In genomic region chrX:20212486-20213089, GRCh38 we compare ENCODE assay signal across 12 cellular contexts. TPM values are rescaled to one million over a fixed set of nuclear protein-coding genes. Genes with fewer than 3 reads are reported as not detected.
DNase-seq lines count a peak whose midpoint lies in the region; ATAC-seq and TF ChIP-seq lines count a peak whose summit lies in the region.
"Had no signal": no experiment of that assay in that cellular context is flagged by ENCODE, and none has a peak within 500 bp of the region (broad histone marks: within the 10 kb centered on the region; RNA-seq: fewer than 3 reads in every experiment).

No MANE protein-coding gene starts in this region.

- H3K36me3 ChIP-seq in neuronal stem cell (replicated peaks in 1 of 2; ENCODE audit: control insufficient read depth in 2 of 2, insufficient read depth in 2 of 2, low read length in 2 of 2), result peaks cover 0 to 24% of the 10 kb centered on the region in 2 donors

- no peak overlapping the region for H3K27ac Mint-ChIP-seq in HFFc6

- no peak overlapping the region for H2AFZ ChIP-seq in neuronal stem cell (ENCODE audit: low read length)

- H4K91ac ChIP-seq in neuronal stem cell (ENCODE audit: low read depth, low read length, poor library complexity), result no peak overlapping the region

- no peak overlapping the region for H3K27ac ChIP-seq in neuronal stem cell (replicated peaks; ENCODE audit: low read length)

- no CpG with 5 or more reads among the region's 6 CpGs for WGBS in neuronal stem cell (ENCODE audit: extremely low coverage in 2 of 2, insufficient read length in 2 of 2, insufficient replicate concordance in 1 of 2), 2 donors

- H3K9me3 ChIP-seq in neuronal stem cell (replicated peaks in 1 of 2; ENCODE audit: control insufficient read depth in 2 of 2, insufficient read depth in 1 of 2, low read depth in 1 of 2, low read length in 2 of 2), result no peaks in the 10 kb centered on the region

- H3K4me1 ChIP-seq in neuronal stem cell (ENCODE audit: control insufficient read depth in 2 of 2, insufficient read depth in 1 of 2, low read depth in 1 of 2, low read length in 2 of 2), result no peaks in the 10 kb centered on the region

- H2BK120ac ChIP-seq in neuronal stem cell (ENCODE audit: low read depth, low read length), result no peak overlapping the region

- H3K4me3 ChIP-seq in neuronal stem cell (ENCODE audit: low read length in 2 of 2), result no peak overlapping the region

- no peaks in the 10 kb centered on the region for H3K79me1 ChIP-seq in neuronal stem cell (ENCODE audit: low read depth, low read length)

- no peaks in the 10 kb centered on the region; the same call in 1 of the 2 replicates for H3K27me3 Mint-ChIP-seq in HFFc6 (ENCODE audit: insufficient read depth)

- no peaks in the 10 kb centered on the region for H3K36me3 Mint-ChIP-seq in HFFc6 (ENCODE audit: low read depth)

- peaks cover 14% of the 10 kb centered on the region for H3K4me1 Mint-ChIP-seq in HFFc6 (ENCODE audit: low read depth)

- H3K27me3 ChIP-seq in neuronal stem cell (ENCODE audit: control insufficient read depth in 3 of 3, insufficient read depth in 3 of 3, low read depth in 1 of 3, low read length in 3 of 3), result no peaks in the 10 kb centered on the region

- H3K4me3 Mint-ChIP-seq in HFFc6, result no peak overlapping the region

- H3K14ac ChIP-seq in neuronal stem cell (ENCODE audit: low read length), result no peak overlapping the region

- TF ChIP-seq CTCF in GM10266 (IDR thresholded peaks at IDR 0.05; ENCODE audit: control insufficient read depth, insufficient read depth, low read depth, missing control alignments) (no peak), HFFc6 (IDR thresholded peaks at IDR 0.05) (no peak)

- peak; percentile 75 for ATAC-seq in GM19324 (IDR thresholded peaks at IDR 0.05; ENCODE audit: low FRiP score, unreplicated experiment)
- ATAC-seq in HG02763 (IDR thresholded peaks at IDR 0.05; ENCODE audit: unreplicated experiment), result peak; percentile 70
- peak; percentile 82 for ATAC-seq in HG03520 (IDR thresholded peaks at IDR 0.05; ENCODE audit: unreplicated experiment)
- ATAC-seq: right cardiac atrium had no signal

- peak; percentile 1 for DNase-seq in GM10266 (ENCODE audit: extremely low spot score)
- DNase-seq in dermis blood vessel endothelial cell, result no peak
- no peak for DNase-seq in HFFc6
- DNase-seq in neuronal stem cell (ENCODE audit: low spot score), result no peak
- no peak for DNase-seq in foreskin melanocyte
- DNase-seq: effector CD4-positive, alpha-beta T cell; midbrain; NCI-H187 treated with DMSO at 0.1 percent for 48 hours; right cardiac atrium had no signal

- H3K4ac ChIP-seq in neuronal stem cell (ENCODE audit: low read length), result no peak overlapping the region

- H3K18ac ChIP-seq in neuronal stem cell (ENCODE audit: low read length), result no peak overlapping the region

- H3K9me3 Mint-ChIP-seq in HFFc6, result no peaks in the 10 kb centered on the region

- H2BK15ac ChIP-seq in neuronal stem cell (ENCODE audit: low read length), result no peak overlapping the region

- no peak overlapping the region for H3K4me2 ChIP-seq in neuronal stem cell (ENCODE audit: insufficient read depth, low read length, poor library complexity, severe bottlenecking)

- no peak overlapping the region for H2BK12ac ChIP-seq in neuronal stem cell (ENCODE audit: low read length)

- H2BK5ac ChIP-seq in neuronal stem cell (ENCODE audit: low read length), result no peak overlapping the region

- no peak overlapping the region for H3K9ac ChIP-seq in neuronal stem cell (ENCODE audit: low read depth, low read length, poor library complexity)

- no peak overlapping the region for H4K8ac ChIP-seq in neuronal stem cell (ENCODE audit: low read depth, low read length)

- H3K23ac ChIP-seq in neuronal stem cell (ENCODE audit: low read depth, low read length, poor library complexity), result no peak overlapping the region

- H2AK5ac ChIP-seq in neuronal stem cell (ENCODE audit: low read depth, low read length), result no peak overlapping the region

RNA-seq across cellular contexts. Expression of gene RPS6KA3, which starts 54.1 kb away (rescaled TPM):
- total RNA-seq in dermis blood vessel endothelial cell, result 156 and 182 TPM in 2 replicates
- 10 to 100 TPM; 21.5 to 28.3 (median 24.7) TPM for total RNA-seq in HFFc6 (2021; fragmentation: NEBNext Ultra II Directional; extraction: Animal tissue kit (Norgen Biotek cat#: 25700))
- 14.0 TPM for polyA plus RNA-seq in neuronal stem cell (2013, experiment 1 of 2)
- polyA plus RNA-seq in neuronal stem cell (2013, experiment 2 of 2), result 14.5 TPM
